1 cellular context compared by ENCODE assay signal in genomic region chr11:64449381-64450167, GRCh38.
A peak's percentile ranks its signal among the peaks of the same experiment; 100 is the strongest.
TF ChIP-seq lines count a peak whose summit lies in the region.

No MANE protein-coding gene starts in this region.

TF ChIP-seq in HepG2, 621 proteins besides CTCF, POLR2A, EP300 and RAD21 (continued from another document):
- 0 out of 2 replicates have a peak, but pooled peaks have one; percentile 55 for TF ChIP-seq KLF12 (CRISPR knock-in tag; IDR thresholded peaks at IDR 0.05; ENCODE audit: borderline replicate concordance)
- no peak for TF ChIP-seq MNT (IDR thresholded peaks at IDR 0.05)
- TF ChIP-seq ZSCAN25 (CRISPR knock-in tag; IDR thresholded peaks at IDR 0.05), result no peak
